Comparison of ENCODE assay signal across 23 cellular contexts in the genomic region with DNA sequence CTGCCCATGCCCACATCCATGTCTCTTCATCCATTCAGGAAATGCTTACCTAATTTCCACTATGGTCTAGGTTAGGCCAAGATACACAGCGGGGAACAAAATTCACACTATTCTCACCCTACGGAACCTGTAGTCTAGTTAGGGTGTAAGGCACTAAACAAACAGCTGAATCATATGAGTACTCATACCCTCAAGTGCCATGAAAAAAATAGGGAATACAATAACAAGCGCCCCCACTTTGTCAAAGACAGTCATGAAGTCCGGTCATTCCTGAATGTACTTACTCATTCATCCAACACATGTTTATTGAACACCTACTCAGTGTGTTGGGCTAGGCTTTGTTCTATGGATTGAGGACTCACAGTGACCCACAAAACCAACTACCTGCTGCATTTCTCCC. TPM values are rescaled to one million over a fixed set of nuclear protein-coding genes. Genes with fewer than 3 reads are reported as not detected.
"Had no signal": no experiment of that assay in that cellular context is flagged by ENCODE, and none has a peak within 500 bp of the region (broad histone marks: within the 10 kb centered on the region; RNA-seq: fewer than 3 reads in every experiment).

No MANE protein-coding gene starts in this region.

- H3K4me1 Mint-ChIP-seq: IgD-negative memory B cell, T-cell had no signal

- H3K9me3 Mint-ChIP-seq: IgD-negative memory B cell, T-cell had no signal

- H3K4me3 ChIP-seq: K562 had no signal

- H3K36me3 Mint-ChIP-seq: IgD-negative memory B cell, T-cell had no signal

- FAIRE-seq: HepG2, K562 had no signal

- H3K4me2 ChIP-seq: KMS-11, SK-N-SH had no signal

- H3K27ac ChIP-seq: KMS-11, RWPE1 had no signal

- H3K4me3 Mint-ChIP-seq: IgD-negative memory B cell, T-cell had no signal

- H3K9me3 ChIP-seq: SK-N-SH had no signal

- H3K27ac Mint-ChIP-seq: IgD-negative memory B cell, T-cell had no signal

- DNase-seq: Kasumi-1; MM.1S; NCI-H1436; NCI-H2171; NCI-H226; NCI-H446; NCI-H82; NK-92 treated with Interleukin-12 subunit alpha and Interleukin-12 subunit beta, amount 100 ng/mL, for 24 hours; PC-3; SHP77; SK-N-SH; SW 1271; T-cell had no signal

- ATAC-seq: HepG2, K562, Panc1, PC-3, T-cell had no signal

- H3K9ac ChIP-seq: KMS-11, SK-N-SH had no signal

RNA-seq across cellular contexts. Expression of gene FYB2, which starts 6.2 kb away (rescaled TPM):
- total RNA-seq: HT-29, K562, M059J, OCI-LY7, PC-3, SK-MEL-5, T-cell had no signal
- polyA plus RNA-seq: IgD-negative memory B cell, K562, SK-N-SH had no signal

RNA-seq across cellular contexts. Expression of gene C8A, which starts 29.2 kb away (rescaled TPM):
- total RNA-seq: HT-29, M059J, OCI-LY7, PC-3, SK-MEL-5 had no signal
- polyA plus RNA-seq: IgD-negative memory B cell, K562, SK-N-SH had no signal
